11 cellular contexts compared by ENCODE assay signal in genomic region chr17:31320791-31321190, GRCh38. TPM values are rescaled to one million over a fixed set of nuclear protein-coding genes. Genes with fewer than 3 reads are reported as not detected.
A peak's percentile ranks its signal among the peaks of the same experiment; 100 is the strongest.
DNase-seq lines count a peak whose midpoint lies in the region; ATAC-seq and TF ChIP-seq lines count a peak whose summit lies in the region.
"Had no signal": no experiment of that assay in that cellular context is flagged by ENCODE, and none has a peak within 500 bp of the region (broad histone marks: within the 10 kb centered on the region; RNA-seq: fewer than 3 reads in every experiment).

No MANE protein-coding gene starts in this region.

- H3K27ac ChIP-seq in temporal lobe (ENCODE audit: low read depth, low read length): peak overlapping the region; percentile 88
- H3K27ac ChIP-seq: C4-2B had no signal

- no peaks in the 10 kb centered on the region for H3K9me3 Mint-ChIP-seq in activated T-cell treated with anti-CD3 and anti-CD28 coated beads, Interleukin-2, amount 50 U/mL, for 4 hours

- no peak for DNase-seq in activated T-cell treated with anti-CD3 and anti-CD28 coated beads, Interleukin-2, amount 50 U/mL, for 4 hours
- DNase-seq in activated T-cell treated with anti-CD3 and anti-CD28 coated beads for 4 hours: no peak
- no peak for DNase-seq in T-helper 17 cell
- DNase-seq in fibroblast of the aortic adventitia (ENCODE audit: low read depth): peak; percentile 49
- DNase-seq in stimulated activated CD4-positive, alpha-beta T cell treated with anti-CD3 and anti-CD28 coated beads, Interleukin-15, amount 100 ng/mL, for 24 hours: no peak
- DNase-seq: NCI-H2081 treated with DMSO at 0.1 percent for 48 hours had no signal

- peaks cover 36% of the 10 kb centered on the region for H3K4me1 Mint-ChIP-seq in activated T-cell treated with anti-CD3 and anti-CD28 coated beads, Interleukin-2, amount 50 U/mL, for 4 hours (ENCODE audit: low read depth)
- H3K4me1 Mint-ChIP-seq in T-helper 17 cell: peaks cover 26% of the 10 kb centered on the region

- ATAC-seq in activated T-cell treated with anti-CD3 and anti-CD28 coated beads, Interleukin-2, amount 50 U/mL, for 4 hours: no peak
- ATAC-seq in T-helper 17 cell (no peak), GM18868 (IDR thresholded peaks at IDR 0.05; ENCODE audit: unreplicated experiment) (no peak), HG03159 (IDR thresholded peaks at IDR 0.05; ENCODE audit: unreplicated experiment) (no peak)

- peak overlapping the region; percentile 75 for H3K4me3 Mint-ChIP-seq in activated T-cell treated with anti-CD3 and anti-CD28 coated beads, Interleukin-2, amount 50 U/mL, for 4 hours
- peak overlapping the region; percentile 96 for H3K4me3 Mint-ChIP-seq in T-helper 17 cell

- peaks cover 4% of the 10 kb centered on the region for H3K36me3 Mint-ChIP-seq in activated T-cell treated with anti-CD3 and anti-CD28 coated beads, Interleukin-2, amount 50 U/mL, for 4 hours (ENCODE audit: insufficient read depth)
- H3K36me3 Mint-ChIP-seq in T-helper 17 cell (ENCODE audit: low read depth): peaks cover 6% of the 10 kb centered on the region

- no peaks in the 10 kb centered on the region for H3K9me3 ChIP-seq in T-helper 17 cell (ENCODE audit: control insufficient read depth, low read length, poor library complexity, severe bottlenecking)
- H3K9me3 ChIP-seq: HAP-1 had no signal

- H3K4me3 ChIP-seq in fibroblast of the aortic adventitia (ENCODE audit: low read depth, low read length): peak overlapping the region; percentile 58
- H3K4me3 ChIP-seq: HAP-1 had no signal

- no peak for TF ChIP-seq CTCF in fibroblast of the aortic adventitia (IDR thresholded peaks at IDR 0.05; ENCODE audit: insufficient read depth, low read length)

- peak overlapping the region; percentile 100 for H3K27ac Mint-ChIP-seq in T-helper 17 cell

- no peaks in the 10 kb centered on the region for H3K27me3 Mint-ChIP-seq in activated T-cell treated with anti-CD3 and anti-CD28 coated beads, Interleukin-2, amount 50 U/mL, for 4 hours (ENCODE audit: low read depth)
- no peaks in the 10 kb centered on the region for H3K27me3 Mint-ChIP-seq in T-helper 17 cell

RNA-seq across cellular contexts. Expression of gene EVI2A, which starts 0.6 kb away (rescaled TPM):
- total RNA-seq in activated T-cell treated with anti-CD3 and anti-CD28 coated beads, Interleukin-2, amount 50 U/mL, for 4 hours: 10 to 100 TPM; 18.4 to 25.1 (median 19.4) TPM
- total RNA-seq in T-helper 17 cell: 10 to 100 TPM; 34.5 to 41.5 TPM
- 9.9 and 11.0 TPM in 2 replicates for total RNA-seq in fibroblast of the aortic adventitia (ENCODE audit: low replicate concordance)
- total RNA-seq in temporal lobe: 3.0 TPM

RNA-seq across cellular contexts. Expression of gene EVI2B, which starts 6.9 kb away (rescaled TPM):
- total RNA-seq in activated T-cell treated with anti-CD3 and anti-CD28 coated beads, Interleukin-2, amount 50 U/mL, for 4 hours: 1 to 10 TPM; 5.0 to 7.0 (median 7.0) TPM
- total RNA-seq in T-helper 17 cell (100 to 1,000 TPM; 106 TPM), fibroblast of the aortic adventitia (ENCODE audit: low replicate concordance) (0.54 and 1.1 TPM in 2 replicates), temporal lobe (0.49 TPM)

RNA-seq across cellular contexts. Expression of gene OMG, which starts 23.8 kb away (rescaled TPM):
- total RNA-seq in activated T-cell treated with anti-CD3 and anti-CD28 coated beads, Interleukin-2, amount 50 U/mL, for 4 hours: under 1 TPM in 1 of 3 donors, not detected in 2; 0.15 TPM
- total RNA-seq in T-helper 17 cell: under 1 TPM; 0.60 to 0.65 TPM
- total RNA-seq in fibroblast of the aortic adventitia (ENCODE audit: low replicate concordance): 0.63 and 3.9 TPM in 2 replicates
- total RNA-seq in temporal lobe: 4.7 TPM

Comparison
In these comparisons a context has a peak if more than half of its experiments do, and no peak if none do; other contexts are left out.
1. RNA of gene EVI2B, which starts 6.9 kb away (total RNA-seq): 106 TPM in T-helper 17 cell; 5.0 to 7.0 TPM in activated T-cell treated with anti-CD3 and anti-CD28 coated beads, Interleukin-2, amount 50 U/mL, for 4 hours, 0.54 to 1.1 TPM in fibroblast of the aortic adventitia and 0.49 TPM in temporal lobe (single experiment); every median in the first group is over 10 times any median in the second.